Comparison of ENCODE assay signal across 1 cellular context in the genomic region with DNA sequence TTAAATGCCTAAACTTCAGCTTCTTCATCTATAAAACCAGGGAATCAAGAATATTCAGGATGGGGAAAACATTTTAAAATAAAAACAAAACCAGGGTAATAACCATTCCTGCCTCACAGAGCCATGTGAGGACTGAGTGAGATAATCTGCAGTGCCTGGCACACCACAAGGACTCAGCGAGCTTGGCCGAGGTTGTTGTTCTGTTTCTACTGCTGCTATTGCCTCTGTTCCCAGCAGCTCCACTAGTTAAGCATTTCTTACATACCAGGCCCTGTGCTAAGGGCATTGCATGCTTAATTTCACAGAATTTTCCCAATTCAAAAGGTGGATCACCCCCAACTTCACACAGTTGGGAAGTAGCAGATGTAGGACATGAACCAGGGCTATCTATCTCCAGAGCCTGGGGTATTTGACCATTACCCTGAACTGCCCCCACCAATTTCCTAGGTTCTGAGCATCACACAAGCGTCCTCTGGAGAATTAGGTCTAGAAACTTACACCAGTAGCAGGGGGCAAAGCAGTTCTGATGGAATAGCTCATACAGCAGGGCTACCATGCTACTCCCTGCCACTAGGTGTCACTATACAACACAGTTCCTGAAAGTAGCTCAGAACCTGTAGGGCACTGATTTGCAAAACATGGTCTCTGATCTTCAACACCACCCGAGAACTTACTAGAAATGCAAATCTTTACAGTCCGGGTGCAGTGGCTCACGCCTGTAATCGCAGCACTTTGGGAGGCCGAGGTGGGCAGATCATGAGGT.
TF ChIP-seq lines count a peak whose summit lies in the region.

No MANE protein-coding gene starts in this region.

TF ChIP-seq in K562, 482 proteins besides CTCF, POLR2A, EP300 and RAD21 (continued from another document and continues in another):
- TF ChIP-seq CBX5 (IDR thresholded peaks at IDR 0.05; ENCODE audit: borderline replicate concordance, low read depth) (peak; percentile 96), NR3C1 (CRISPR knock-in tag; IDR thresholded peaks at IDR 0.05) (no peak), HMG20B (CRISPR knock-in tag; IDR thresholded peaks at IDR 0.05) (no peak), ZNF121 (CRISPR knock-in tag; conservative IDR thresholded peaks at IDR 0.05) (no peak), TAL1 (IDR thresholded peaks at IDR 0.05) (no peak), GATAD2B (IDR thresholded peaks at IDR 0.05; ENCODE audit: borderline replicate concordance) (no peak), MED1 (CRISPR knock-in tag; IDR thresholded peaks at IDR 0.05; ENCODE audit: borderline replicate concordance) (no peak), JUND (IDR thresholded peaks at IDR 0.05; ENCODE audit: borderline replicate concordance, low read depth, low read length) (no peak), JUND (tag; IDR thresholded peaks at IDR 0.05; ENCODE audit: borderline replicate concordance, low read depth, low read length) (no peak), KHSRP (IDR thresholded peaks at IDR 0.05) (no peak), CREB1 (IDR thresholded peaks at IDR 0.05) (no peak), CREB1 (CRISPR knock-in tag; IDR thresholded peaks at IDR 0.05) (no peak), POLR2H (tag; IDR thresholded peaks at IDR 0.05; ENCODE audit: low read depth) (no peak), KLF1 (tag; IDR thresholded peaks at IDR 0.05) (no peak), DDX20 (tag; IDR thresholded peaks at IDR 0.05; ENCODE audit: low read depth) (no peak), CBX3 (IDR thresholded peaks at IDR 0.05; ENCODE audit: borderline replicate concordance in 1 of 2, low read length in 2 of 2) (peak in 1 of 2 experiments; percentile 99; a peak in 2 of 3 replicates), SMARCB1 (IDR thresholded peaks at IDR 0.05; ENCODE audit: insufficient read length, low read depth) (no peak), HCFC1 (IDR thresholded peaks at IDR 0.05; ENCODE audit: low read depth, low read length) (no peak), TRIM28 (IDR thresholded peaks at IDR 0.05) (peak; percentile 94), ELF1 (tag; IDR thresholded peaks at IDR 0.05) (no peak), RFX7 (CRISPR knock-in tag; IDR thresholded peaks at IDR 0.05) (no peak), HEY1 (CRISPR knock-in tag; IDR thresholded peaks at IDR 0.05; ENCODE audit: borderline replicate concordance) (no peak), ZNF764 (CRISPR knock-in tag; IDR thresholded peaks at IDR 0.05; ENCODE audit: low read depth) (peak; percentile 100), ADNP (tag; IDR thresholded peaks at IDR 0.05) (no peak), PRMT5 (CRISPR knock-in tag; IDR thresholded peaks at IDR 0.05) (no peak), NBN (IDR thresholded peaks at IDR 0.05; ENCODE audit: low read depth) (no peak), NONO (IDR thresholded peaks at IDR 0.05; ENCODE audit: low read depth in 2 of 2, low read length in 1 of 2) (no peak), POLR3A (IDR thresholded peaks at IDR 0.05; ENCODE audit: borderline replicate concordance, extremely low read depth, insufficient read depth, insufficient read length) (no peak), ZNF41 (CRISPR knock-in tag; conservative IDR thresholded peaks at IDR 0.05) (no peak), ELF2 (CRISPR knock-in tag; IDR thresholded peaks at IDR 0.05) (no peak), KDM1A (IDR thresholded peaks at IDR 0.05) (peak in 1 of 2 experiments; percentile 52; a peak in 1 of 4 replicates), NR2F6 (CRISPR knock-in tag; IDR thresholded peaks at IDR 0.05) (no peak), CBX1 (IDR thresholded peaks at IDR 0.05; ENCODE audit: low read depth) (peak; percentile 90; the same call in 1 of the 2 replicates)
- TF ChIP-seq, protein P1, sequence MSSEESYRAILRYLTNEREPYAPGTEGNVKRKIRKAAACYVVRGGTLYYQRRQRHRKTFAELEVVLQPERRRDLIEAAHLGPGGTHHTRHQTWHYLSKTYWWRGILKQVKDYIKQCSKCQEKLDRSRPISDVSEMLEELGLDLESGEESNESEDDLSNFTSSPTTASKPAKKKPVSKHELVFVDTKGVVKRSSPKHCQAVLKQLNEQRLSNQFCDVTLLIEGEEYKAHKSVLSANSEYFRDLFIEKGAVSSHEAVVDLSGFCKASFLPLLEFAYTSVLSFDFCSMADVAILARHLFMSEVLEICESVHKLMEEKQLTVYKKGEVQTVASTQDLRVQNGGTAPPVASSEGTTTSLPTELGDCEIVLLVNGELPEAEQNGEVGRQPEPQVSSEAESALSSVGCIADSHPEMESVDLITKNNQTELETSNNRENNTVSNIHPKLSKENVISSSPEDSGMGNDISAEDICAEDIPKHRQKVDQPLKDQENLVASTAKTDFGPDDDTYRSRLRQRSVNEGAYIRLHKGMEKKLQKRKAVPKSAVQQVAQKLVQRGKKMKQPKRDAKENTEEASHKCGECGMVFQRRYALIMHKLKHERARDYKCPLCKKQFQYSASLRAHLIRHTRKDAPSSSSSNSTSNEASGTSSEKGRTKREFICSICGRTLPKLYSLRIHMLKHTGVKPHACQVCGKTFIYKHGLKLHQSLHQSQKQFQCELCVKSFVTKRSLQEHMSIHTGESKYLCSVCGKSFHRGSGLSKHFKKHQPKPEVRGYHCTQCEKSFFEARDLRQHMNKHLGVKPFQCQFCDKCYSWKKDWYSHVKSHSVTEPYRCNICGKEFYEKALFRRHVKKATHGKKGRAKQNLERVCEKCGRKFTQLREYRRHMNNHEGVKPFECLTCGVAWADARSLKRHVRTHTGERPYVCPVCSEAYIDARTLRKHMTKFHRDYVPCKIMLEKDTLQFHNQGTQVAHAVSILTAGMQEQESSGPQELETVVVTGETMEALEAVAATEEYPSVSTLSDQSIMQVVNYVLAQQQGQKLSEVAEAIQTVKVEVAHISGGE (CRISPR knock-in tag; IDR thresholded peaks at IDR 0.05): no peak
- TF ChIP-seq, protein P2, sequence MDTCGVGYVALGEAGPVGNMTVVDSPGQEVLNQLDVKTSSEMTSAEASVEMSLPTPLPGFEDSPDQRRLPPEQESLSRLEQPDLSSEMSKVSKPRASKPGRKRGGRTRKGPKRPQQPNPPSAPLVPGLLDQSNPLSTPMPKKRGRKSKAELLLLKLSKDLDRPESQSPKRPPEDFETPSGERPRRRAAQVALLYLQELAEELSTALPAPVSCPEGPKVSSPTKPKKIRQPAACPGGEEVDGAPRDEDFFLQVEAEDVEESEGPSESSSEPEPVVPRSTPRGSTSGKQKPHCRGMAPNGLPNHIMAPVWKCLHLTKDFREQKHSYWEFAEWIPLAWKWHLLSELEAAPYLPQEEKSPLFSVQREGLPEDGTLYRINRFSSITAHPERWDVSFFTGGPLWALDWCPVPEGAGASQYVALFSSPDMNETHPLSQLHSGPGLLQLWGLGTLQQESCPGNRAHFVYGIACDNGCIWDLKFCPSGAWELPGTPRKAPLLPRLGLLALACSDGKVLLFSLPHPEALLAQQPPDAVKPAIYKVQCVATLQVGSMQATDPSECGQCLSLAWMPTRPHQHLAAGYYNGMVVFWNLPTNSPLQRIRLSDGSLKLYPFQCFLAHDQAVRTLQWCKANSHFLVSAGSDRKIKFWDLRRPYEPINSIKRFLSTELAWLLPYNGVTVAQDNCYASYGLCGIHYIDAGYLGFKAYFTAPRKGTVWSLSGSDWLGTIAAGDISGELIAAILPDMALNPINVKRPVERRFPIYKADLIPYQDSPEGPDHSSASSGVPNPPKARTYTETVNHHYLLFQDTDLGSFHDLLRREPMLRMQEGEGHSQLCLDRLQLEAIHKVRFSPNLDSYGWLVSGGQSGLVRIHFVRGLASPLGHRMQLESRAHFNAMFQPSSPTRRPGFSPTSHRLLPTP (IDR thresholded peaks at IDR 0.05; ENCODE audit: borderline replicate concordance, extremely low read depth, insufficient read length): peak; percentile 60
- TF ChIP-seq, protein P3, sequence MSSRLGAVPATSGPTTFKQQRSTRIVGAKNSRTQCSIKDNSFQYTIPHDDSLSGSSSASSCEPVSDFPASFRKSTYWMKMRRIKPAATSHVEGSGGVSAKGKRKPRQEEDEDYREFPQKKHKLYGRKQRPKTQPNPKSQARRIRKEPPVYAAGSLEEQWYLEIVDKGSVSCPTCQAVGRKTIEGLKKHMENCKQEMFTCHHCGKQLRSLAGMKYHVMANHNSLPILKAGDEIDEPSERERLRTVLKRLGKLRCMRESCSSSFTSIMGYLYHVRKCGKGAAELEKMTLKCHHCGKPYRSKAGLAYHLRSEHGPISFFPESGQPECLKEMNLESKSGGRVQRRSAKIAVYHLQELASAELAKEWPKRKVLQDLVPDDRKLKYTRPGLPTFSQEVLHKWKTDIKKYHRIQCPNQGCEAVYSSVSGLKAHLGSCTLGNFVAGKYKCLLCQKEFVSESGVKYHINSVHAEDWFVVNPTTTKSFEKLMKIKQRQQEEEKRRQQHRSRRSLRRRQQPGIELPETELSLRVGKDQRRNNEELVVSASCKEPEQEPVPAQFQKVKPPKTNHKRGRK (tag; IDR thresholded peaks at IDR 0.05): no peak
- TF ChIP-seq, protein P4, sequence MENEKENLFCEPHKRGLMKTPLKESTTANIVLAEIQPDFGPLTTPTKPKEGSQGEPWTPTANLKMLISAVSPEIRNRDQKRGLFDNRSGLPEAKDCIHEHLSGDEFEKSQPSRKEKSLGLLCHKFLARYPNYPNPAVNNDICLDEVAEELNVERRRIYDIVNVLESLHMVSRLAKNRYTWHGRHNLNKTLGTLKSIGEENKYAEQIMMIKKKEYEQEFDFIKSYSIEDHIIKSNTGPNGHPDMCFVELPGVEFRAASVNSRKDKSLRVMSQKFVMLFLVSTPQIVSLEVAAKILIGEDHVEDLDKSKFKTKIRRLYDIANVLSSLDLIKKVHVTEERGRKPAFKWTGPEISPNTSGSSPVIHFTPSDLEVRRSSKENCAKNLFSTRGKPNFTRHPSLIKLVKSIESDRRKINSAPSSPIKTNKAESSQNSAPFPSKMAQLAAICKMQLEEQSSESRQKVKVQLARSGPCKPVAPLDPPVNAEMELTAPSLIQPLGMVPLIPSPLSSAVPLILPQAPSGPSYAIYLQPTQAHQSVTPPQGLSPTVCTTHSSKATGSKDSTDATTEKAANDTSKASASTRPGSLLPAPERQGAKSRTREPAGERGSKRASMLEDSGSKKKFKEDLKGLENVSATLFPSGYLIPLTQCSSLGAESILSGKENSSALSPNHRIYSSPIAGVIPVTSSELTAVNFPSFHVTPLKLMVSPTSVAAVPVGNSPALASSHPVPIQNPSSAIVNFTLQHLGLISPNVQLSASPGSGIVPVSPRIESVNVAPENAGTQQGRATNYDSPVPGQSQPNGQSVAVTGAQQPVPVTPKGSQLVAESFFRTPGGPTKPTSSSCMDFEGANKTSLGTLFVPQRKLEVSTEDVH (IDR thresholded peaks at IDR 0.05; ENCODE audit: low read depth, partially characterized antibody): no peak
- TF ChIP-seq, protein P5, sequence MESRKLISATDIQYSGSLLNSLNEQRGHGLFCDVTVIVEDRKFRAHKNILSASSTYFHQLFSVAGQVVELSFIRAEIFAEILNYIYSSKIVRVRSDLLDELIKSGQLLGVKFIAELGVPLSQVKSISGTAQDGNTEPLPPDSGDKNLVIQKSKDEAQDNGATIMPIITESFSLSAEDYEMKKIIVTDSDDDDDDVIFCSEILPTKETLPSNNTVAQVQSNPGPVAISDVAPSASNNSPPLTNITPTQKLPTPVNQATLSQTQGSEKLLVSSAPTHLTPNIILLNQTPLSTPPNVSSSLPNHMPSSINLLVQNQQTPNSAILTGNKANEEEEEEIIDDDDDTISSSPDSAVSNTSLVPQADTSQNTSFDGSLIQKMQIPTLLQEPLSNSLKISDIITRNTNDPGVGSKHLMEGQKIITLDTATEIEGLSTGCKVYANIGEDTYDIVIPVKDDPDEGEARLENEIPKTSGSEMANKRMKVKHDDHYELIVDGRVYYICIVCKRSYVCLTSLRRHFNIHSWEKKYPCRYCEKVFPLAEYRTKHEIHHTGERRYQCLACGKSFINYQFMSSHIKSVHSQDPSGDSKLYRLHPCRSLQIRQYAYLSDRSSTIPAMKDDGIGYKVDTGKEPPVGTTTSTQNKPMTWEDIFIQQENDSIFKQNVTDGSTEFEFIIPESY (CRISPR knock-in tag; IDR thresholded peaks at IDR 0.05): no peak
- TF ChIP-seq, protein P6, sequence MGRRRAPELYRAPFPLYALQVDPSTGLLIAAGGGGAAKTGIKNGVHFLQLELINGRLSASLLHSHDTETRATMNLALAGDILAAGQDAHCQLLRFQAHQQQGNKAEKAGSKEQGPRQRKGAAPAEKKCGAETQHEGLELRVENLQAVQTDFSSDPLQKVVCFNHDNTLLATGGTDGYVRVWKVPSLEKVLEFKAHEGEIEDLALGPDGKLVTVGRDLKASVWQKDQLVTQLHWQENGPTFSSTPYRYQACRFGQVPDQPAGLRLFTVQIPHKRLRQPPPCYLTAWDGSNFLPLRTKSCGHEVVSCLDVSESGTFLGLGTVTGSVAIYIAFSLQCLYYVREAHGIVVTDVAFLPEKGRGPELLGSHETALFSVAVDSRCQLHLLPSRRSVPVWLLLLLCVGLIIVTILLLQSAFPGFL (CRISPR knock-in tag; IDR thresholded peaks at IDR 0.05): no peak
- TF ChIP-seq, protein P7, sequence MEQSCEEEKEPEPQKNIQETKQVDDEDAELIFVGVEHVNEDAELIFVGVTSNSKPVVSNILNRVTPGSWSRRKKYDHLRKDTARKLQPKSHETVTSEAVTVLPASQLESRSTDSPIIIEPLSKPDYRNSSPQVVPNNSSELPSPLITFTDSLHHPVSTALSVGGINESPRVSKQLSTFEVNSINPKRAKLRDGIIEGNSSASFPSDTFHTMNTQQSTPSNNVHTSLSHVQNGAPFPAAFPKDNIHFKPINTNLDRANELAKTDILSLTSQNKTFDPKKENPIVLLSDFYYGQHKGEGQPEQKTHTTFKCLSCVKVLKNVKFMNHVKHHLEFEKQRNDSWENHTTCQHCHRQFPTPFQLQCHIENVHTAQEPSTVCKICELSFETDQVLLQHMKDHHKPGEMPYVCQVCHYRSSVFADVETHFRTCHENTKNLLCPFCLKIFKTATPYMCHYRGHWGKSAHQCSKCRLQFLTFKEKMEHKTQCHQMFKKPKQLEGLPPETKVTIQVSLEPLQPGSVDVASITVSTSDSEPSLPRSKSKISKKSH (CRISPR knock-in tag; IDR thresholded peaks at IDR 0.05): no peak
- TF ChIP-seq, protein P8, sequence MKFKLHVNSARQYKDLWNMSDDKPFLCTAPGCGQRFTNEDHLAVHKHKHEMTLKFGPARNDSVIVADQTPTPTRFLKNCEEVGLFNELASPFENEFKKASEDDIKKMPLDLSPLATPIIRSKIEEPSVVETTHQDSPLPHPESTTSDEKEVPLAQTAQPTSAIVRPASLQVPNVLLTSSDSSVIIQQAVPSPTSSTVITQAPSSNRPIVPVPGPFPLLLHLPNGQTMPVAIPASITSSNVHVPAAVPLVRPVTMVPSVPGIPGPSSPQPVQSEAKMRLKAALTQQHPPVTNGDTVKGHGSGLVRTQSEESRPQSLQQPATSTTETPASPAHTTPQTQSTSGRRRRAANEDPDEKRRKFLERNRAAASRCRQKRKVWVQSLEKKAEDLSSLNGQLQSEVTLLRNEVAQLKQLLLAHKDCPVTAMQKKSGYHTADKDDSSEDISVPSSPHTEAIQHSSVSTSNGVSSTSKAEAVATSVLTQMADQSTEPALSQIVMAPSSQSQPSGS (CRISPR knock-in tag; IDR thresholded peaks at IDR 0.05): no peak
- TF ChIP-seq, protein P9, sequence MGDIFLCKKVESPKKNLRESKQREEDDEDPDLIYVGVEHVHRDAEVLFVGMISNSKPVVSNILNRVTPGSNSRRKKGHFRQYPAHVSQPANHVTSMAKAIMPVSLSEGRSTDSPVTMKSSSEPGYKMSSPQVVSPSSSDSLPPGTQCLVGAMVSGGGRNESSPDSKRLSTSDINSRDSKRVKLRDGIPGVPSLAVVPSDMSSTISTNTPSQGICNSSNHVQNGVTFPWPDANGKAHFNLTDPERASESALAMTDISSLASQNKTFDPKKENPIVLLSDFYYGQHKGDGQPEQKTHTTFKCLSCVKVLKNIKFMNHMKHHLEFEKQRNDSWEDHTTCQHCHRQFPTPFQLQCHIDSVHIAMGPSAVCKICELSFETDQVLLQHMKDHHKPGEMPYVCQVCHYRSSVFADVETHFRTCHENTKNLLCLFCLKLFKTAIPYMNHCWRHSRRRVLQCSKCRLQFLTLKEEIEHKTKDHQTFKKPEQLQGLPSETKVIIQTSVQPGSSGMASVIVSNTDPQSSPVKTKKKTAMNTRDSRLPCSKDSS (IDR thresholded peaks at IDR 0.05; ENCODE audit: low read depth, partially characterized antibody): peak; percentile 85
